In genomic region chr11:66316849-66317251, GRCh38 we compare ENCODE assay signal across 10 cellular contexts. TPM values are rescaled to one million over a fixed set of nuclear protein-coding genes. Genes with fewer than 3 reads are reported as not detected.
DNase-seq lines count a peak whose midpoint lies in the region; ATAC-seq and TF ChIP-seq lines count a peak whose summit lies in the region.
"Had no signal": no experiment of that assay in that cellular context is flagged by ENCODE, and none has a peak within 500 bp of the region (broad histone marks: within the 10 kb centered on the region; RNA-seq: fewer than 3 reads in every experiment).

CD248 (minus strand) TSS chr11:66317044; CDS start chr11:66317027, 17 bp downstream.

- H3K18ac ChIP-seq in mesendoderm (ENCODE audit: low read length) = peak within 1 kb of the TSS; percentile 62

- H3K4ac ChIP-seq in mesendoderm (ENCODE audit: low read depth, low read length) = peak within 1 kb of the TSS; percentile 75

- H4K5ac ChIP-seq in mesendoderm (ENCODE audit: low read length) = no peak within 1 kb of the TSS

- H3K27me3 ChIP-seq in mesendoderm (ENCODE audit: insufficient read depth, low read length, poor library complexity) = no peaks in the 10 kb centered on the region

- H3K4me3 ChIP-seq in coronary artery (peak within 1 kb of the TSS; percentile 83), mesendoderm (ENCODE audit: low read length) (no peak within 1 kb of the TSS), urinary bladder (ENCODE audit: low read depth, low read length) (peak within 1 kb of the TSS; percentile 55)

- H2BK5ac ChIP-seq in mesendoderm (ENCODE audit: low read length) = peak within 1 kb of the TSS; percentile 37

- no peak within 1 kb of the TSS for H2BK15ac ChIP-seq in mesendoderm (replicated peaks; ENCODE audit: low read depth)

- H2BK120ac ChIP-seq in mesendoderm (ENCODE audit: low read depth, low read length) = no peak within 1 kb of the TSS

- no peak within 1 kb of the TSS for H2AK5ac ChIP-seq in mesendoderm (ENCODE audit: low read length)

- H3K23ac ChIP-seq in mesendoderm (ENCODE audit: low read length) = no peak within 1 kb of the TSS

- no peaks in the 10 kb centered on the region for H3K79me2 ChIP-seq in mesendoderm (ENCODE audit: control insufficient read depth, insufficient read depth, low read length)

- peak within 1 kb of the TSS; percentile 77 for H3K56ac ChIP-seq in mesendoderm (ENCODE audit: low read length)

- H3K36me3 ChIP-seq in mesendoderm (ENCODE audit: control insufficient read depth, insufficient read depth, low read length) = no peaks in the 10 kb centered on the region
- no peaks in the 10 kb centered on the region for H3K36me3 ChIP-seq in urinary bladder (ENCODE audit: insufficient read depth)

- no CpG with 5 or more reads among the region's 29 CpGs for WGBS in mesendoderm (ENCODE audit: extremely low coverage, insufficient coverage, low lambda C conversion rate)
- WGBS in urinary bladder = 5% methylated on average over 29 of the region's 29 CpGs

- peaks cover 16% of the 10 kb centered on the region for H3K4me1 ChIP-seq in mesendoderm (ENCODE audit: control insufficient read depth, low read depth, low read length)
- no peaks in the 10 kb centered on the region for H3K4me1 ChIP-seq in urinary bladder (ENCODE audit: insufficient read depth)

- H3K27ac ChIP-seq in coronary artery (peak within 1 kb of the TSS; percentile 55 to 87), mesendoderm (ENCODE audit: low read depth, low read length) (peak within 1 kb of the TSS; percentile 7), urinary bladder (ENCODE audit: low read depth) (peak within 1 kb of the TSS; percentile 80)

- H4K8ac ChIP-seq in mesendoderm (ENCODE audit: low read depth, low read length) = no peak within 1 kb of the TSS

- no peaks in the 10 kb centered on the region for H3K79me1 ChIP-seq in mesendoderm (ENCODE audit: low read length)

- no peak for TF ChIP-seq CTCF in coronary artery (IDR thresholded peaks at IDR 0.05)

- H3K4me2 ChIP-seq in mesendoderm (ENCODE audit: low read length) = peak within 1 kb of the TSS; percentile 18

- peak within 1 kb of the TSS; percentile 59 for H3K9ac ChIP-seq in mesendoderm (ENCODE audit: low read length)

- DNase-seq in activated T-cell treated with anti-CD3 and anti-CD28 coated beads, Interleukin-2, amount 50 U/mL, for 1 hour = peak; percentile 46
- DNase-seq in activated T-cell treated with anti-CD3 and anti-CD28 coated beads, Interleukin-2, amount 50 U/mL, for 48 hours = no peak
- DNase-seq in coronary artery (ENCODE audit: low spot score) = no peak
- DNase-seq in mesendoderm = peak; percentile 70
- DNase-seq in NCI-H510A (lab: John Stamatoyannopoulos, UW) = no peak
- DNase-seq in CD1c-positive myeloid dendritic cell (ENCODE audit: extremely low spot score) = no peak

- ATAC-seq in GM19023 (IDR thresholded peaks at IDR 0.05; ENCODE audit: unreplicated experiment) = no peak

RNA-seq across cellular contexts. Expression of gene CD248, which starts in this region (rescaled TPM):
- 3.0 TPM for polyA plus RNA-seq in mesendoderm (2013, experiment 1 of 2)
- 3.4 TPM for polyA plus RNA-seq in mesendoderm (2013, experiment 2 of 2)
- 28.7 TPM for total RNA-seq in urinary bladder
- polyA plus RNA-seq in urinary bladder = 66.5 TPM
- total RNA-seq: pulmonary artery endothelial cell, SK-MEL-5 had no signal

Comparison
In these comparisons a context has a peak if more than half of its experiments do, and no peak if none do; other contexts are left out.
1. DNase-seq: peak in activated T-cell treated with anti-CD3 and anti-CD28 coated beads, Interleukin-2, amount 50 U/mL, for 1 hour (single experiment) and mesendoderm (single experiment); none in activated T-cell treated with anti-CD3 and anti-CD28 coated beads, Interleukin-2, amount 50 U/mL, for 48 hours (0 of 2), coronary artery (single experiment), NCI-H510A (single experiment) and CD1c-positive myeloid dendritic cell (single experiment).
2. H3K27ac ChIP-seq: peak in every context shown above with its lines; median percentile 80 in urinary bladder; 71 in coronary artery; 7 in mesendoderm.